In genomic region chr6:114096553-114097172, GRCh38 we compare ENCODE assay signal across 8 cellular contexts.
DNase-seq lines count a peak whose midpoint lies in the region; ATAC-seq and TF ChIP-seq lines count a peak whose summit lies in the region.

No MANE protein-coding gene starts in this region.

- no peak overlapping the region for H2AFZ ChIP-seq in PC-3 (ENCODE audit: low read length)

- WGBS in prostate gland = 1% methylated on average over 2 of the region's 2 CpGs

- H3K9me3 ChIP-seq in PC-3 (ENCODE audit: low read length) (no peaks in the 10 kb centered on the region), prostate gland (no peaks in the 10 kb centered on the region)

- POLR2A ChIA-PET in PC-3 (lab: Charles Lee; ENCODE audit: unreplicated experiment) (no interaction called here), T-cell (lab: Charles Lee) (no interaction called here)

- no peak overlapping the region for H3K27ac Mint-ChIP-seq in endothelial cell (ENCODE audit: unreplicated experiment)
- H3K27ac Mint-ChIP-seq in T-cell = no peak overlapping the region

- no peaks in the 10 kb centered on the region for H3K9me3 Mint-ChIP-seq in endothelial cell (ENCODE audit: unreplicated experiment)
- H3K9me3 Mint-ChIP-seq in T-cell = no peaks in the 10 kb centered on the region

- H3K4me1 ChIP-seq in PC-3 (ENCODE audit: insufficient read depth, low read length) = no peaks in the 10 kb centered on the region; the same call in 1 of the 2 replicates
- H3K4me1 ChIP-seq in prostate gland (replicated peaks) = no peaks in the 10 kb centered on the region

- no peaks in the 10 kb centered on the region for H3K9me2 ChIP-seq in PC-3 (replicated peaks; ENCODE audit: low read length)

- H3K27me3 ChIP-seq in PC-3 (ENCODE audit: low read length) (no peaks in the 10 kb centered on the region), prostate gland (replicated peaks; ENCODE audit: insufficient read depth) (no peaks in the 10 kb centered on the region)

- H3K9ac ChIP-seq in PC-3 (ENCODE audit: low read length) = no peak overlapping the region

- H3K27me3 Mint-ChIP-seq in endothelial cell (ENCODE audit: unreplicated experiment) (no peaks in the 10 kb centered on the region), T-cell (peaks cover 0 to 16% of the 10 kb centered on the region in 2 donors)

- DNase-seq in AG08395 (ENCODE audit: low spot score) (peak; percentile 32), GM03348 (ENCODE audit: low spot score) (peak; percentile 44), PC-3 (peak; percentile 52), endothelial cell (ENCODE audit: low spot score) (no peak), prostate gland (ENCODE audit: low spot score) (no peak), T-cell (no peak)
- DNase-seq in effector CD8-positive, alpha-beta T cell (lab: John Stamatoyannopoulos, UW) = no peak

- no peaks in the 10 kb centered on the region for H3K79me2 ChIP-seq in PC-3 (ENCODE audit: low read length)

- no peak for TF ChIP-seq POLR2A in prostate gland (IDR thresholded peaks at IDR 0.05)

- H3K4me3 Mint-ChIP-seq in endothelial cell (ENCODE audit: unreplicated experiment) = no peak overlapping the region
- no peak overlapping the region for H3K4me3 Mint-ChIP-seq in T-cell

- H3K4me3 ChIP-seq in PC-3 (ENCODE audit: low read length) (no peak overlapping the region), prostate gland (no peak overlapping the region)

- H3K27ac ChIP-seq in PC-3 (ENCODE audit: low read length) = no peak overlapping the region
- no peak overlapping the region for H3K27ac ChIP-seq in prostate gland

- ATAC-seq in HG03097 (IDR thresholded peaks at IDR 0.05; ENCODE audit: low FRiP score, unreplicated experiment) (peak; percentile 58), PC-3 (no peak), T-cell (replicated peaks in 1 of 4) (no peak)

- H4K20me1 ChIP-seq in PC-3 (ENCODE audit: low read length) = no peaks in the 10 kb centered on the region

- no peak overlapping the region for H3K4me2 ChIP-seq in PC-3 (ENCODE audit: low read length)

- H3K36me3 ChIP-seq in PC-3 (ENCODE audit: low read depth, low read length) (no peaks in the 10 kb centered on the region), prostate gland (no peaks in the 10 kb centered on the region)

- TF ChIP-seq CTCF in PC-3 (conservative IDR thresholded peaks at IDR 0.05; ENCODE audit: low read depth, low read length) (peak; percentile 81), endothelial cell (IDR thresholded peaks at IDR 0.05; ENCODE audit: unreplicated experiment) (peak; percentile 89), prostate gland (IDR thresholded peaks at IDR 0.05) (peak; percentile 37 to 80 (median 52))

- H3F3A ChIP-seq in PC-3 (ENCODE audit: low read length, unreplicated experiment) = no peaks in the 10 kb centered on the region

- H3K4me1 Mint-ChIP-seq in endothelial cell (ENCODE audit: unreplicated experiment) (no peaks in the 10 kb centered on the region), T-cell (no peaks in the 10 kb centered on the region)

- H3K36me3 Mint-ChIP-seq in endothelial cell (ENCODE audit: low read depth, unreplicated experiment) (no peaks in the 10 kb centered on the region), T-cell (no peaks in the 10 kb centered on the region)

- intact Hi-C loops in PC-3 (cut with micrococcal nuclease) (loop anchor here (2.0 kb wide), 2 partner anchors 102 to 208 kb away; no protein-coding TSS in a partner anchor), prostate gland (cut with DNase I) (loop anchor here (10.0 kb wide), 1 partner anchor 208 kb away; no protein-coding TSS in a partner anchor)

- no TSS peak for BruUV-seq in PC-3 (replicated peaks; lab: Mats Ljungman, UMichigan)

- CTCF ChIA-PET in PC-3 (lab: Charles Lee) (no interaction called here), T-cell (lab: Charles Lee) (no interaction called here)

Comparison
In these comparisons a context has a peak if more than half of its experiments do, and no peak if none do; other contexts are left out.
1. DNase-seq: peak in AG08395 (single experiment), GM03348 (single experiment) and PC-3 (single experiment); none in endothelial cell (single experiment), prostate gland (single experiment), effector CD8-positive, alpha-beta T cell (single experiment) and T-cell (0 of 34).
2. Peak in every context shown above with its lines, with median percentiles within 50 percentile points of each other: CTCF ChIP-seq.